In genomic region chr1:184755226-184756065, GRCh38 we compare ENCODE assay signal across 8 cellular contexts. TPM values are rescaled to one million over a fixed set of nuclear protein-coding genes. Genes with fewer than 3 reads are reported as not detected.
DNase-seq lines count a peak whose midpoint lies in the region; ATAC-seq and TF ChIP-seq lines count a peak whose summit lies in the region.

No MANE protein-coding gene starts in this region.

- ATAC-seq in HG02970 (IDR thresholded peaks at IDR 0.05; ENCODE audit: low FRiP score, unreplicated experiment) = no peak

- H3K9me3 ChIP-seq in iPS-20b (ENCODE audit: insufficient read depth, low read depth, low read length) (no peaks in the 10 kb centered on the region), smooth muscle cell (replicated peaks; ENCODE audit: low read depth) (no peaks in the 10 kb centered on the region)

- H3F3A ChIP-seq in smooth muscle cell (ENCODE audit: low read depth) = peaks cover 4% of the 10 kb centered on the region

- DNase-seq in NCI-H510A treated with DMSO at 0.1 percent for 48 hours (lab: John Stamatoyannopoulos, UW) (peak; percentile 56), NCI-H510A (lab: John Stamatoyannopoulos, UW) (no peak), H7 (no peak), NCI-H526 treated with DMSO at 0.1 percent for 48 hours (lab: John Stamatoyannopoulos, UW) (peak; percentile 85), astrocyte of the cerebellum (ENCODE audit: low read depth) (peak; percentile 6), smooth muscle cell (lab: John Stamatoyannopoulos, UW; ENCODE audit: unreplicated experiment) (no peak)

- H3K9ac ChIP-seq in iPS-20b (ENCODE audit: low read depth, low read length) (peak overlapping the region; percentile 51; the same call in 1 of the 2 replicates), smooth muscle cell (ENCODE audit: low read depth) (peak overlapping the region; percentile 55)

- H3K27me3 ChIP-seq in H7 (ENCODE audit: control insufficient read depth, insufficient read depth, low read length) (peaks cover 17% of the 10 kb centered on the region), iPS-20b (ENCODE audit: insufficient read depth, low read length) (peaks cover 17% of the 10 kb centered on the region), smooth muscle cell (ENCODE audit: low read depth) (no peaks in the 10 kb centered on the region)

- peaks cover 16% of the 10 kb centered on the region for H4K20me1 ChIP-seq in smooth muscle cell (ENCODE audit: low read depth)

- H3K4me1 ChIP-seq in iPS-20b (ENCODE audit: insufficient read depth, low read length) (peaks cover 13% of the 10 kb centered on the region), smooth muscle cell (ENCODE audit: low read depth) (peaks cover 17% of the 10 kb centered on the region)

- H3K36me3 ChIP-seq in H7 (replicated peaks; ENCODE audit: control insufficient read depth, insufficient read depth, low read length) (no peaks in the 10 kb centered on the region), iPS-20b (ENCODE audit: insufficient read depth, low read depth, low read length) (no peaks in the 10 kb centered on the region), smooth muscle cell (ENCODE audit: low read depth) (no peaks in the 10 kb centered on the region)

- peak overlapping the region; percentile 86 for H3K4me2 ChIP-seq in smooth muscle cell

- in situ Hi-C loops in astrocyte of the cerebellum (cut with HindIII; ENCODE audit: low sequenced_read_pairs) = no loop called here

- peak overlapping the region; percentile 94 for H3K4me3 ChIP-seq in H7 (ENCODE audit: insufficient read depth, low read depth, low read length)
- peak overlapping the region; percentile 70 for H3K4me3 ChIP-seq in astrocyte of the cerebellum (ENCODE audit: low read depth, low read length)
- H3K4me3 ChIP-seq in iPS-20b (ENCODE audit: low read length) = peak overlapping the region; percentile 71
- peak overlapping the region; percentile 82 for H3K4me3 ChIP-seq in smooth muscle cell

- WGBS in smooth muscle cell (ENCODE audit: low lambda C conversion rate) = 7% methylated on average over 27 of the region's 27 CpGs

- H3K79me2 ChIP-seq in smooth muscle cell (ENCODE audit: low read depth) = peaks cover 34% of the 10 kb centered on the region

- no peak for TF ChIP-seq CTCF in astrocyte of the cerebellum (IDR thresholded peaks at IDR 0.05; ENCODE audit: low read depth, low read length, missing control alignments)
- TF ChIP-seq CTCF in smooth muscle cell (IDR thresholded peaks at IDR 0.05; ENCODE audit: borderline replicate concordance, insufficient read depth, poor library complexity, severe bottlenecking) = no peak

- peak overlapping the region; percentile 94 for H2AFZ ChIP-seq in smooth muscle cell (ENCODE audit: low read depth)

- H3K27ac ChIP-seq in iPS-20b (ENCODE audit: low read length) = no peak overlapping the region
- H3K27ac ChIP-seq in smooth muscle cell (ENCODE audit: low read depth) = peak overlapping the region; percentile 75

RNA-seq across cellular contexts. Expression of gene EDEM3, which starts 0.8 kb away (rescaled TPM):
- total RNA-seq in H7 (2014; rRNA removed; shearing (Covaris generic)) = 14.5 and 21.1 TPM in 2 replicates
- total RNA-seq in smooth muscle cell = 44.3 and 53.4 TPM in 2 replicates
- 12.9 and 14.6 TPM in 2 replicates for polyA plus RNA-seq in smooth muscle cell

Comparison
In these comparisons a context has a peak if more than half of its experiments do, and no peak if none do; other contexts are left out.
1. DNase-seq: peak in NCI-H510A treated with DMSO at 0.1 percent for 48 hours (single experiment), NCI-H526 treated with DMSO at 0.1 percent for 48 hours (single experiment) and astrocyte of the cerebellum (single experiment); none in NCI-H510A (single experiment), H7 (single experiment) and smooth muscle cell (single experiment).
2. Peak in every context shown above with its lines, with median percentiles within 50 percentile points of each other: H3K4me3 ChIP-seq.